8 cellular contexts compared by ENCODE assay signal in the genomic region with DNA sequence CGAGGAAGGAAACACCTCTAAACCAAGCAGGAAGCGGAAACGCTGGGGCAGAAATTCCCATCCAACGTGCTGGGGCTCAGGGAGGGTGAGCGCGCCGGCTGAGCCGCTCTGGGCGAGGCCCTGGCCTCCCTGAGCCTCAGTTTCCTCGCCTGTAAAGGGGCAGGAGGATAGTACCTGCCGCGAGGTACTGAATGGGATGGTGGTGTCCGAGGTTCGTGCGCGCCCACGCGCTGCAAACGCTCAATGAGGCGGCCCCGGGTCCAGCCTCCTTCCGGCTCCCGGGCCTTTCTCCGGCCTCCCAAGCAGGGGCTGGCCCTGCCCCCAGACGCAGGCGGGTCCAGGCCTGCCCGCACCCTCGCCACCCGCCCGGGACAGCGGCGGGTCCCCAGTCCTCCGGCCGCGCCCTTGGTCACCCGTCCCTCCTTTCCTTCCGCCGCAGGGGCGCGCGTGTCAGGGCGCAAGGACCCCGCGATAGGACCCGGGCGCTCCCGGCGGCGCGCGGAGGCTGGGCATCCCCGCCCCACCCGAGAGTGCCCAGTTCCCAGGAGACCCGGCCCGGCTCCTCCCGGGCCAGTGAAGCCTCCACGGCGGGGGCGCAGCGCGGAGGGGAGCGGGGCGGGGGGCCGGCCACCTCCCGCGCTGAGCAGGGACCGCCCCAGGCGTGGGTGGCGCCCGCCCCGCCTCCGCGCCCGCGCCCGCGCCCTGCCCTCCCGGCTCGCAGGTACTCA. TPM values are rescaled to one million over a fixed set of nuclear protein-coding genes. Genes with fewer than 3 reads are reported as not detected.
DNase-seq lines count a peak whose midpoint lies in the region; ATAC-seq and TF ChIP-seq lines count a peak whose summit lies in the region.

No MANE protein-coding gene starts in this region.

- H3K9me3 Mint-ChIP-seq in mesothelial cell of epicardium: no peaks in the 10 kb centered on the region

- H3K36me3 ChIP-seq in thoracic aorta: no peaks in the 10 kb centered on the region

- H3K4me3 ChIP-seq in dorsolateral prefrontal cortex: peak overlapping the region; percentile 34 to 73 (median 59)
- peak overlapping the region; percentile 58 for H3K4me3 ChIP-seq in thoracic aorta

- intact Hi-C loops in dorsolateral prefrontal cortex (cut with DNase I): no loop called here

- H3K27me3 ChIP-seq in dorsolateral prefrontal cortex: peaks cover 0 to 33% (median 7%) of the 10 kb centered on the region in 45 donors
- no peaks in the 10 kb centered on the region for H3K27me3 ChIP-seq in thoracic aorta (replicated peaks; ENCODE audit: insufficient read depth)

- no peaks in the 10 kb centered on the region for H3K9me3 ChIP-seq in thoracic aorta

- no peaks in the 10 kb centered on the region for H3K36me3 Mint-ChIP-seq in mesothelial cell of epicardium

- no peak overlapping the region for H3K27ac Mint-ChIP-seq in mesothelial cell of epicardium

- peaks cover 1% of the 10 kb centered on the region for H3K4me1 Mint-ChIP-seq in mesothelial cell of epicardium

- H3K27me3 Mint-ChIP-seq in mesothelial cell of epicardium (ENCODE audit: low read depth): peaks cover 70% of the 10 kb centered on the region

- H3K27ac ChIP-seq in dorsolateral prefrontal cortex (peak overlapping the region in 34 of 59 donors; percentile 19 to 88 (median 64)), thoracic aorta (no peak overlapping the region)

- ATAC-seq in thoracic aorta (ENCODE audit: insufficient number of reproducible peaks, low FRiP score, low read depth): no peak
- no peak for ATAC-seq in HG02870 (IDR thresholded peaks at IDR 0.05; ENCODE audit: unreplicated experiment)
- no peak for ATAC-seq in HG03457 (IDR thresholded peaks at IDR 0.05; ENCODE audit: unreplicated experiment)

- H3K4me1 ChIP-seq in thoracic aorta (ENCODE audit: control insufficient read depth in 1 of 2, low read depth in 2 of 2): peaks cover 0 to 8% of the 10 kb centered on the region in 2 donors

- peak overlapping the region; percentile 69 for H3K4me3 Mint-ChIP-seq in mesothelial cell of epicardium

- TF ChIP-seq CTCF in dorsolateral prefrontal cortex (IDR thresholded peaks at IDR 0.05 in 54 of 56, conservative IDR thresholded peaks at IDR 0.05 in 2 of 56; ENCODE audit: low read depth in 1 of 56, partially characterized antibody in 56 of 56) (no peak), mesothelial cell of epicardium (IDR thresholded peaks at IDR 0.05; ENCODE audit: unreplicated experiment) (no peak), thoracic aorta (IDR thresholded peaks at IDR 0.05) (no peak)

- DNase-seq in activated naive CD4-positive, alpha-beta T cell treated with Interleukin-2 at 50 U/mL for 16 hours: peak; percentile 40
- DNase-seq in activated naive CD4-positive, alpha-beta T cell (lab: John Stamatoyannopoulos, UW): no peak
- DNase-seq in SW480 (ENCODE audit: low spot score) (peak; percentile 90), dorsolateral prefrontal cortex (peak in 4 of 10 donors; percentile 3 to 53 (median 40)), mesothelial cell of epicardium (ENCODE audit: low spot score in 2 of 2, unreplicated experiment in 2 of 2) (no peak), thoracic aorta (ENCODE audit: low spot score) (no peak)

RNA-seq across cellular contexts. Expression of a gene that starts 0.5 kb away (rescaled TPM):
- 10 to 100 TPM; 12.3 to 70.3 (median 39.4) TPM for total RNA-seq in dorsolateral prefrontal cortex
- total RNA-seq in mesothelial cell of epicardium: 4.7 to 6.7 TPM (median 5.1 TPM) in 3 replicates
- total RNA-seq in thoracic aorta: under 1 TPM; 0.27 to 0.85 TPM

Comparison
In these comparisons a context has a peak if more than half of its experiments do, and no peak if none do; other contexts are left out.
1. DNase-seq: peak in activated naive CD4-positive, alpha-beta T cell treated with Interleukin-2 at 50 U/mL for 16 hours (single experiment) and SW480 (single experiment); none in activated naive CD4-positive, alpha-beta T cell (0 of 4), mesothelial cell of epicardium (0 of 2) and thoracic aorta (single experiment).
2. H3K27ac ChIP-seq: peak in dorsolateral prefrontal cortex (34 of 59); none in thoracic aorta (0 of 2).